ENCODE assay signal across 1 cellular context in the genomic region with DNA sequence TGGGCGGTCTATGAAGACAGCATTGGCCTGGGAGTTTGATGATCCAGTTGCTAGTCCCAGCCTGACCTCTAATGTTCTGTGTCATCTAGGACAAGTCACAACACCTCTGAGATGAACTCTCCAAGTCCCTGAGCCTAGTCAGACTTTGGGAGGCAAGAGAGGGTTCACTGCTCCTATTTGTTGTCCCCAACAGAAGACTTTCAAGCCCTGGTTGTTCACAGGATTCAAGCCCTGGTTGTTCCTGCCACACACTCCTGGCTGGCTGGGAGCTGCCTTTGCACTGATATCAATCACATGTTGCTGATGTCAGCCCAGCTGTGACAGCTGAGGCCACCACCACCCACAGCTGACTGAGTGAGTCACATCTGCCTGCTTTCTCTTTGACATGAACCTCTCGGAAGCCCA.
TF ChIP-seq lines count a peak whose summit lies in the region.

No MANE protein-coding gene starts in this region.

TF ChIP-seq in H1, 55 proteins besides CTCF, POLR2A, EP300 and RAD21 (continued from another document):
- no peak for TF ChIP-seq NANOG (IDR thresholded peaks at IDR 0.05; ENCODE audit: insufficient read depth, low read depth, low read length, poor library complexity, severe bottlenecking)
- no peak for TF ChIP-seq PHF8 (conservative IDR thresholded peaks at IDR 0.05; ENCODE audit: low read depth, low read length)
- TF ChIP-seq RXRA (IDR thresholded peaks at IDR 0.05; ENCODE audit: insufficient read depth, low read depth, low read length) = no peak
- TF ChIP-seq TBP (IDR thresholded peaks at IDR 0.05; ENCODE audit: low read depth, low read length) = no peak
- TF ChIP-seq, protein P1, sequence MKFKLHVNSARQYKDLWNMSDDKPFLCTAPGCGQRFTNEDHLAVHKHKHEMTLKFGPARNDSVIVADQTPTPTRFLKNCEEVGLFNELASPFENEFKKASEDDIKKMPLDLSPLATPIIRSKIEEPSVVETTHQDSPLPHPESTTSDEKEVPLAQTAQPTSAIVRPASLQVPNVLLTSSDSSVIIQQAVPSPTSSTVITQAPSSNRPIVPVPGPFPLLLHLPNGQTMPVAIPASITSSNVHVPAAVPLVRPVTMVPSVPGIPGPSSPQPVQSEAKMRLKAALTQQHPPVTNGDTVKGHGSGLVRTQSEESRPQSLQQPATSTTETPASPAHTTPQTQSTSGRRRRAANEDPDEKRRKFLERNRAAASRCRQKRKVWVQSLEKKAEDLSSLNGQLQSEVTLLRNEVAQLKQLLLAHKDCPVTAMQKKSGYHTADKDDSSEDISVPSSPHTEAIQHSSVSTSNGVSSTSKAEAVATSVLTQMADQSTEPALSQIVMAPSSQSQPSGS (IDR thresholded peaks at IDR 0.05; ENCODE audit: low read length) = no peak
- TF ChIP-seq GABPA (IDR thresholded peaks at IDR 0.05; ENCODE audit: borderline replicate concordance, insufficient read depth, low read length) = no peak
- TF ChIP-seq JUND (IDR thresholded peaks at IDR 0.05; ENCODE audit: low read length) = no peak
- no peak for TF ChIP-seq CEBPB (IDR thresholded peaks at IDR 0.05; ENCODE audit: low read depth, low read length)
- no peak for TF ChIP-seq ZNF274 (IDR thresholded peaks at IDR 0.05; ENCODE audit: borderline replicate concordance, extremely low read depth, low read length)
